ENCODE assay signal across 17 cellular contexts in the genomic region with DNA sequence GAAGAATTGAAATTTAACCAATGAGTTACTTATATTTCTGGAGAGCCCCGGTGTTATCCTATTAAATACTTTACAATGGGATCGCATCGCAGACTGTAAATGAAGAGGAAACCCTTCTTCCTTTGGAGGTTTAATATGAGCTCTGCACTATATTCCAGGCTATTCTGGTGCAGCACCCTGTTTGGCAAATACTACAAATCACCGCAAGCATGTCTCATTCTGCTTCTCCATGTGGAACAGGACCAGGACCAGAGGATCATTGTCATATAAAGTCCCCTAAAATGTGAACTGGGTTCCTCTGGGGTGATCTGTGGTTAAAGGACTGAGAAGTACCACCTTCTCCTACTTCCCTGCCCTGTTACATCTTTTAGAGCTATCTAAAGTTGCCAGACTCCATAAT.
"Had no signal": no experiment of that assay in that cellular context is flagged by ENCODE, and none has a peak within 500 bp of the region (broad histone marks: within the 10 kb centered on the region; RNA-seq: fewer than 3 reads in every experiment).

No MANE protein-coding gene starts in this region.

- ATAC-seq: activated naive CD8-positive, alpha-beta T cell treated with anti-CD3 and anti-CD28 coated beads, Interleukin-2, amount 50 U/mL, for 24 hours; gastroesophageal sphincter; naive thymus-derived CD8-positive, alpha-beta T cell; psoas muscle; T-cell had no signal

- H3K9me3 ChIP-seq: ascending aorta, gastroesophageal sphincter, mucosa of descending colon, psoas muscle, uterus had no signal

- H3K36me3 ChIP-seq: ascending aorta, gastroesophageal sphincter, uterus had no signal

- H3K4me1 ChIP-seq: ascending aorta, uterus had no signal

- H3K4me3 ChIP-seq: mucosa of descending colon had no signal

- H3K4me3 Mint-ChIP-seq: activated naive CD8-positive, alpha-beta T cell treated with anti-CD3 and anti-CD28 coated beads, Interleukin-2, amount 50 U/mL, for 24 hours; naive thymus-derived CD8-positive, alpha-beta T cell; stimulated activated naive CD8-positive, alpha-beta T cell treated with anti-CD3 and anti-CD28 coated beads, Interleukin-15, Interleukin-2, amounts not matched to agents 100 ng/mL and 50 ng/mL, for 24 hours; T-cell had no signal

- H3K27ac Mint-ChIP-seq: activated naive CD8-positive, alpha-beta T cell treated with anti-CD3 and anti-CD28 coated beads, Interleukin-2, amount 50 U/mL, for 24 hours; naive thymus-derived CD8-positive, alpha-beta T cell; stimulated activated naive CD8-positive, alpha-beta T cell treated with anti-CD3 and anti-CD28 coated beads, Interleukin-15, Interleukin-2, amounts not matched to agents 100 ng/mL and 50 ng/mL, for 24 hours; T-cell had no signal

- H3K27ac ChIP-seq: ascending aorta, epithelial cell of prostate, gastroesophageal sphincter, psoas muscle, uterus had no signal

- H3K4me1 Mint-ChIP-seq: activated naive CD8-positive, alpha-beta T cell treated with anti-CD3 and anti-CD28 coated beads, Interleukin-2, amount 50 U/mL, for 24 hours; naive thymus-derived CD8-positive, alpha-beta T cell; T-cell had no signal

- DNase-seq: activated CD4-positive, alpha-beta T cell treated with anti-CD3 and anti-CD28 coated beads for 48 hours; activated naive CD4-positive, alpha-beta T cell treated with Interleukin-2 at 50 U/mL for 16 hours; activated naive CD8-positive, alpha-beta T cell treated with anti-CD3 and anti-CD28 coated beads, Interleukin-2, amount 50 U/mL, for 24 hours; cortex of kidney; effector memory CD4-positive, alpha-beta T cell; hippocampal formation; naive thymus-derived CD8-positive, alpha-beta T cell; psoas muscle; stimulated activated CD4-positive, alpha-beta T cell treated with anti-CD3 and anti-CD28 coated beads, Interleukin-4, amount 100 ng/mL, for 1 hour; T-cell; T1000; uterus had no signal

- H3K27me3 ChIP-seq: ascending aorta, gastroesophageal sphincter, uterus had no signal

- H3K9me3 Mint-ChIP-seq: stimulated activated naive CD8-positive, alpha-beta T cell treated with anti-CD3 and anti-CD28 coated beads, Interleukin-15, Interleukin-2, amounts not matched to agents 100 ng/mL and 50 ng/mL, for 24 hours had no signal

- H3K27me3 Mint-ChIP-seq: activated naive CD8-positive, alpha-beta T cell treated with anti-CD3 and anti-CD28 coated beads, Interleukin-2, amount 50 U/mL, for 24 hours; T-cell had no signal

- H3K36me3 Mint-ChIP-seq: T-cell had no signal
